In the genomic region with DNA sequence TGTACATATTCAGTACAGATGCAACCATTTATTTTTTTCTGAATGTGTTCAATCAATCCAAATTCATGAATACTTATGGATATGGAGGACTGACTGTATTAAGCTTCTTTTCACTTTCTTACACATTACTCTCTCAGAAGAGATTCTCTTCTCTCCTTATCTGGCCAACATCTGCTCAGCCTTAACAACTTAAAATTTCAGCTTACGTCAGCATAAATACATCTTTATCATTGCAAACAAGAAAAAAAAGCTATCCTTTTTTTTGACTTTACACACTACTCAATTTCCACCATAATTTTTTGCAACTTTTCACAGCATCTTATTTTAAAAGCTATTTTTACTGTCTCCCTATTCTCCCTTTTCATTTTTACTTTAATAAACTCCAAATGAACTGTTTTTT, we compare ENCODE assay signal across 33 cellular contexts.
"Had no signal": no experiment of that assay in that cellular context is flagged by ENCODE, and none has a peak within 500 bp of the region (broad histone marks: within the 10 kb centered on the region; RNA-seq: fewer than 3 reads in every experiment).

No MANE protein-coding gene starts in this region.

- H3K9me3 ChIP-seq: MG63, SJCRH30, SK-N-SH had no signal

- H3K36me3 ChIP-seq: MG63, SJCRH30 had no signal

- H2AFZ ChIP-seq: PC-9 had no signal

- H3K27ac ChIP-seq: PC-9, RWPE1, SJCRH30 had no signal

- H3K4me2 ChIP-seq: PC-9, SK-N-SH had no signal

- H3K9ac ChIP-seq: SK-N-SH had no signal

- H3K27me3 ChIP-seq: MG63, SJCRH30 had no signal

- H3K4me3 ChIP-seq: MG63, PC-9, SJCRH30 had no signal

- ATAC-seq: Panc1, Right ventricle myocardium inferior had no signal

- FAIRE-seq: RCC 7860 had no signal

- DNase-seq: MG63, NCI-H1048, NCI-H1092 treated with DMSO at 0.1 percent for 48 hours, NCI-H1105 treated with DMSO at 0.1 percent for 48 hours, NCI-H1417, NCI-H1436, NCI-H146, NCI-H1694, NCI-H187, NCI-H1930, NCI-H2029 treated with DMSO at 0.1 percent for 48 hours, NCI-H2081 treated with DMSO at 0.1 percent for 48 hours, NCI-H2107, NCI-H2171, NCI-H226, NCI-H446 treated with DMSO at 0.1 percent for 48 hours, NCI-H510A, NCI-H524, NCI-H526, NCI-H69, NCI-H748 treated with DMSO at 0.1 percent for 48 hours, NCI-H82, PC-9, SHP77, SIG-M5, SJCRH30, SK-N-SH, SW 1271, T-helper 1 cell had no signal

- H3K4me1 ChIP-seq: SJCRH30 had no signal
